11 cellular contexts compared by ENCODE assay signal in genomic region chr3:18153571-18154173, GRCh38.
A peak's percentile ranks its signal among the peaks of the same experiment; 100 is the strongest.
DNase-seq lines count a peak whose midpoint lies in the region; ATAC-seq and TF ChIP-seq lines count a peak whose summit lies in the region.
"Had no signal": no experiment of that assay in that cellular context is flagged by ENCODE, and none has a peak within 500 bp of the region (broad histone marks: within the 10 kb centered on the region; RNA-seq: fewer than 3 reads in every experiment).

No MANE protein-coding gene starts in this region.

- CTCF ChIA-PET in SK-N-SH (lab: Yijun Ruan, JAX) = interaction anchor here (1.5 kb wide), 1 partner anchor 34 kb away, joined by 3 read pairs; no protein-coding TSS in a partner anchor

- H3K79me2 ChIP-seq in SK-N-SH (ENCODE audit: insufficient read depth) = no peaks in the 10 kb centered on the region

- DNase-seq in SK-N-SH (no peak), OCI-M1 (lab: John Stamatoyannopoulos, UW) (peak; percentile 51), fibroblast of pulmonary artery (ENCODE audit: low read depth) (peak; percentile 85), superior temporal gyrus (ENCODE audit: extremely low spot score) (peak; percentile 34), T-helper 9 cell (no peak), ureter (ENCODE audit: low spot score) (no peak)
- DNase-seq: heart right ventricle; NCI-H2171; stimulated activated CD8-positive, alpha-beta memory T cell treated with anti-CD3 and anti-CD28 coated beads, Interleukin-4, amount 100 ng/mL, for 48 hours had no signal

- H3F3A ChIP-seq in SK-N-SH (replicated peaks; ENCODE audit: insufficient read depth) = no peaks in the 10 kb centered on the region

- H3K4me2 ChIP-seq in SK-N-SH = no peak overlapping the region

- no peak overlapping the region for H3K4me3 ChIP-seq in SK-N-SH (ENCODE audit: low read depth in 2 of 2, low read length in 1 of 2)
- H3K4me3 ChIP-seq in fibroblast of pulmonary artery (replicated peaks; ENCODE audit: low read depth, low read length) = no peak overlapping the region
- H3K4me3 ChIP-seq: heart right ventricle had no signal

- TF ChIP-seq CTCF in SK-N-SH (IDR thresholded peaks at IDR 0.05) (no peak), fibroblast of pulmonary artery (IDR thresholded peaks at IDR 0.05; ENCODE audit: low read length, missing control alignments) (no peak)

- no peak overlapping the region for H3K9ac ChIP-seq in SK-N-SH

- no peak; the same call in 2 of the 3 replicates for ATAC-seq in SK-N-SH treated with all-trans-retinoic acid at 6 μM for 48 hours
- ATAC-seq in GM21825 (IDR thresholded peaks at IDR 0.05; ENCODE audit: unreplicated experiment) = no peak

- no peaks in the 10 kb centered on the region for H3K9me3 ChIP-seq in SK-N-SH
- H3K9me3 ChIP-seq: heart right ventricle had no signal

- no peak for TF ChIP-seq RAD21 in SK-N-SH (IDR thresholded peaks at IDR 0.05; ENCODE audit: low read length)

- TF ChIP-seq EP300 in SK-N-SH (IDR thresholded peaks at IDR 0.05; ENCODE audit: borderline replicate concordance in 1 of 2, low read depth in 1 of 2, low read length in 1 of 2) = no peak

- no peaks in the 10 kb centered on the region for H3K4me1 ChIP-seq in SK-N-SH (ENCODE audit: control insufficient read depth in 1 of 2, insufficient read depth in 2 of 2, low read depth in 1 of 2, low read length in 1 of 2)
- H3K4me1 ChIP-seq: heart right ventricle had no signal

- 55% methylated on average over 3 of the region's 3 CpGs for WGBS in SK-N-SH (ENCODE audit: low lambda C conversion rate)

- H3K9me2 ChIP-seq in SK-N-SH = no peaks in the 10 kb centered on the region

- no peaks in the 10 kb centered on the region for H3K27me3 ChIP-seq in SK-N-SH (ENCODE audit: insufficient read depth)
- H3K27me3 ChIP-seq: heart right ventricle had no signal

- H4K20me1 ChIP-seq in SK-N-SH (ENCODE audit: insufficient read depth) = no peaks in the 10 kb centered on the region

- H2AFZ ChIP-seq in SK-N-SH (ENCODE audit: low read depth) = no peak overlapping the region

- H3K27ac ChIP-seq in SK-N-SH (ENCODE audit: low read depth in 2 of 2, low read length in 1 of 2) = no peak overlapping the region
- H3K27ac ChIP-seq: heart right ventricle had no signal

- no peaks in the 10 kb centered on the region for H3K36me3 ChIP-seq in SK-N-SH (replicated peaks in 1 of 2; ENCODE audit: control insufficient read depth in 1 of 2, insufficient read depth in 2 of 2, low read length in 1 of 2)
- H3K36me3 ChIP-seq: heart right ventricle had no signal

- POLR2A ChIA-PET in SK-N-SH (lab: Yijun Ruan, JAX) = no interaction called here

TF ChIP-seq in SK-N-SH, 30 proteins besides CTCF, POLR2A, EP300 and RAD21:
- peak; percentile 45; the same call in 1 of the 2 replicates for TF ChIP-seq FOSL2 (IDR thresholded peaks at IDR 0.05; ENCODE audit: borderline replicate concordance, low read depth)
- TF ChIP-seq SMC3 (IDR thresholded peaks at IDR 0.05; ENCODE audit: low read depth, low read length) = no peak

TF ChIP-seq in SK-N-SH treated with all-trans-retinoic acid at 6 μM for 48 hours, 23 proteins besides CTCF, POLR2A, EP300 and RAD21:
- no peak for TF ChIP-seq TCF4 (CRISPR knock-in tag; IDR thresholded peaks at IDR 0.05; ENCODE audit: borderline replicate concordance)
- TF ChIP-seq, protein P1, sequence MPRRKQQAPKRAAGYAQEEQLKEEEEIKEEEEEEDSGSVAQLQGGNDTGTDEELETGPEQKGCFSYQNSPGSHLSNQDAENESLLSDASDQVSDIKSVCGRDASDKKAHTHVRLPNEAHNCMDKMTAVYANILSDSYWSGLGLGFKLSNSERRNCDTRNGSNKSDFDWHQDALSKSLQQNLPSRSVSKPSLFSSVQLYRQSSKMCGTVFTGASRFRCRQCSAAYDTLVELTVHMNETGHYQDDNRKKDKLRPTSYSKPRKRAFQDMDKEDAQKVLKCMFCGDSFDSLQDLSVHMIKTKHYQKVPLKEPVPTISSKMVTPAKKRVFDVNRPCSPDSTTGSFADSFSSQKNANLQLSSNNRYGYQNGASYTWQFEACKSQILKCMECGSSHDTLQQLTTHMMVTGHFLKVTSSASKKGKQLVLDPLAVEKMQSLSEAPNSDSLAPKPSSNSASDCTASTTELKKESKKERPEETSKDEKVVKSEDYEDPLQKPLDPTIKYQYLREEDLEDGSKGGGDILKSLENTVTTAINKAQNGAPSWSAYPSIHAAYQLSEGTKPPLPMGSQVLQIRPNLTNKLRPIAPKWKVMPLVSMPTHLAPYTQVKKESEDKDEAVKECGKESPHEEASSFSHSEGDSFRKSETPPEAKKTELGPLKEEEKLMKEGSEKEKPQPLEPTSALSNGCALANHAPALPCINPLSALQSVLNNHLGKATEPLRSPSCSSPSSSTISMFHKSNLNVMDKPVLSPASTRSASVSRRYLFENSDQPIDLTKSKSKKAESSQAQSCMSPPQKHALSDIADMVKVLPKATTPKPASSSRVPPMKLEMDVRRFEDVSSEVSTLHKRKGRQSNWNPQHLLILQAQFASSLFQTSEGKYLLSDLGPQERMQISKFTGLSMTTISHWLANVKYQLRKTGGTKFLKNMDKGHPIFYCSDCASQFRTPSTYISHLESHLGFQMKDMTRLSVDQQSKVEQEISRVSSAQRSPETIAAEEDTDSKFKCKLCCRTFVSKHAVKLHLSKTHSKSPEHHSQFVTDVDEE (CRISPR knock-in tag; IDR thresholded peaks at IDR 0.05) = no peak
- TF ChIP-seq SNAI2 (CRISPR knock-in tag; IDR thresholded peaks at IDR 0.05) = no peak
- no peak for TF ChIP-seq ISL1 (CRISPR knock-in tag; IDR thresholded peaks at IDR 0.05)
- TF ChIP-seq ZNF565 (CRISPR knock-in tag; conservative IDR thresholded peaks at IDR 0.05; ENCODE audit: low read depth) = no peak
- TF ChIP-seq ARNTL (CRISPR knock-in tag; IDR thresholded peaks at IDR 0.05; ENCODE audit: borderline replicate concordance, low read depth) = no peak
- TF ChIP-seq RARB (CRISPR knock-in tag; IDR thresholded peaks at IDR 0.05) = no peak
- no peak for TF ChIP-seq POU6F1 (CRISPR knock-in tag; IDR thresholded peaks at IDR 0.05; ENCODE audit: borderline replicate concordance, low read depth)
- TF ChIP-seq CREB5 (CRISPR knock-in tag; IDR thresholded peaks at IDR 0.05; ENCODE audit: low read depth) = no peak
- no peak for TF ChIP-seq ZNF8 (CRISPR knock-in tag; IDR thresholded peaks at IDR 0.05)
TF ChIP-seq in SK-N-SH treated with all-trans-retinoic acid at 6 μM for 48 hours: peak in this region for 0.

Comparison
In these comparisons a context has a peak if more than half of its experiments do, and no peak if none do; other contexts are left out.
1. DNase-seq: peak in OCI-M1 (single experiment), fibroblast of pulmonary artery (single experiment) and superior temporal gyrus (single experiment); none in SK-N-SH (single experiment), T-helper 9 cell (single experiment) and ureter (single experiment).